1 cellular context compared by ENCODE assay signal in the genomic region with DNA sequence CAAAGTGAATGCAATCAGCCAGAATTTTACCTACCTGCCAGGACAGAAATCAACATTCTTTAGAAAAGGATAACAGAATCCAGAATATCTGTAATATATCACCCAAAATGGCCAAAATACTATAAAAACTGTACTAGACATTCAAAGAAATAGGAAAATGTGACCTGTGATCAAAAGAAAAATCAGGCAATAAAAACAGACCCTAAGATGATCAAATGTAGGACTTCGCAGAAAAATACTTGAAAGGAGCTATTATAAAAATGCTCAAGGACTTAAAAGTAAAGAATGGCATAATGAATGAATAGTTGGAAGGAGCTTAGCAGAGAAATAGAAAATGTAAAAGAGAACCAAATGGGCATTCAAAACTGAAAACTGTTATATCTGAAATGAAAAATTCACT.
TF ChIP-seq lines count a peak whose summit lies in the region.

No MANE protein-coding gene starts in this region.

TF ChIP-seq in HEK293, 187 proteins besides CTCF, POLR2A, EP300 and RAD21:
- TF ChIP-seq, protein P1, sequence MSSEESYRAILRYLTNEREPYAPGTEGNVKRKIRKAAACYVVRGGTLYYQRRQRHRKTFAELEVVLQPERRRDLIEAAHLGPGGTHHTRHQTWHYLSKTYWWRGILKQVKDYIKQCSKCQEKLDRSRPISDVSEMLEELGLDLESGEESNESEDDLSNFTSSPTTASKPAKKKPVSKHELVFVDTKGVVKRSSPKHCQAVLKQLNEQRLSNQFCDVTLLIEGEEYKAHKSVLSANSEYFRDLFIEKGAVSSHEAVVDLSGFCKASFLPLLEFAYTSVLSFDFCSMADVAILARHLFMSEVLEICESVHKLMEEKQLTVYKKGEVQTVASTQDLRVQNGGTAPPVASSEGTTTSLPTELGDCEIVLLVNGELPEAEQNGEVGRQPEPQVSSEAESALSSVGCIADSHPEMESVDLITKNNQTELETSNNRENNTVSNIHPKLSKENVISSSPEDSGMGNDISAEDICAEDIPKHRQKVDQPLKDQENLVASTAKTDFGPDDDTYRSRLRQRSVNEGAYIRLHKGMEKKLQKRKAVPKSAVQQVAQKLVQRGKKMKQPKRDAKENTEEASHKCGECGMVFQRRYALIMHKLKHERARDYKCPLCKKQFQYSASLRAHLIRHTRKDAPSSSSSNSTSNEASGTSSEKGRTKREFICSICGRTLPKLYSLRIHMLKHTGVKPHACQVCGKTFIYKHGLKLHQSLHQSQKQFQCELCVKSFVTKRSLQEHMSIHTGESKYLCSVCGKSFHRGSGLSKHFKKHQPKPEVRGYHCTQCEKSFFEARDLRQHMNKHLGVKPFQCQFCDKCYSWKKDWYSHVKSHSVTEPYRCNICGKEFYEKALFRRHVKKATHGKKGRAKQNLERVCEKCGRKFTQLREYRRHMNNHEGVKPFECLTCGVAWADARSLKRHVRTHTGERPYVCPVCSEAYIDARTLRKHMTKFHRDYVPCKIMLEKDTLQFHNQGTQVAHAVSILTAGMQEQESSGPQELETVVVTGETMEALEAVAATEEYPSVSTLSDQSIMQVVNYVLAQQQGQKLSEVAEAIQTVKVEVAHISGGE (tag by site-specific recombination; conservative IDR thresholded peaks at IDR 0.05; ENCODE audit: low read depth), result no peak
- TF ChIP-seq SETDB1 (IDR thresholded peaks at IDR 0.05; ENCODE audit: insufficient read length, low read length), result peak; percentile 82
